Comparison of ENCODE assay signal across 8 cellular contexts in the genomic region with DNA sequence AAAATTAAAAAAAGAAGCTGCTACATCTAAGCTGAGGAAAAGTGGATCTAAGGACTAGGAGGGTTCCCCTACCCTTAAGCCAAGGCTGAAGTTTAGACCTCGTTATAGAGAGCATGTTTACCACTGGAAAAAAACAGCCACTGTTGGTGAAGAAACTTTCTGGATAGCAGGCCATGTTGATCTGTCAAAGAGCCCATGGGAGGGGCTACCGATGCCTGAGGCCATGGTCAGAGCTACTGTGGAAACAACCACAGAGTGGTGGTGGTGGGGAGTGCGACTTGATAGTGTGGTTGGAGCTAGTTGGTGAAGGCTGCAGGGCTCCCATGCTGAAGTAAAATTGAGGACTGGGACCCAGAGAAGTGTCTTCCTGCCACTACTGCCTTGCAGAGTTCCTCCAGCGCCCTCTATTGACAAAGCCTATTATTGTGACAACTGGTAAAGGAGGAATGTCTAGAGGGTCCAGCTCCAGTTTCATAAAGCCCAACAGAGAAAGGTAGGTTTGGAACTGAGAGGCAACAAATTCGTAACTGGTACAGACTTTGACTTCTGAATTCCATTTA. TPM values are rescaled to one million over a fixed set of nuclear protein-coding genes. Genes with fewer than 3 reads are reported as not detected.
A peak's percentile ranks its signal among the peaks of the same experiment; 100 is the strongest.
DNase-seq lines count a peak whose midpoint lies in the region; ATAC-seq, FAIRE-seq and TF ChIP-seq lines count a peak whose summit lies in the region.

No MANE protein-coding gene starts in this region.

- WGBS in K562 (ENCODE audit: insufficient coverage, low coverage, missing lambda C conversion rate): under 1% methylated on average over 5 of the region's 5 CpGs
- 49 to 61% (median 58%) methylated on average over 5 of the region's 5 CpGs for WGBS in stomach, 5 donors

- no peaks in the 10 kb centered on the region for H3K9me1 ChIP-seq in K562 (ENCODE audit: control insufficient read depth, insufficient read depth, low read length)

- peak; percentile 64 to 77 for TF ChIP-seq RAD21 in K562 (CRISPR knock-in tag; conservative IDR thresholded peaks at IDR 0.05 in 1 of 2, IDR thresholded peaks at IDR 0.05 in 1 of 2)

- H3K27me3 ChIP-seq in K562 (ENCODE audit: control insufficient read depth in 2 of 2, insufficient read depth in 2 of 2, low read length in 2 of 2) (no peaks in the 10 kb centered on the region), stomach (no peaks in the 10 kb centered on the region)

- no peaks in the 10 kb centered on the region for H3K36me3 ChIP-seq in K562 (ENCODE audit: control insufficient read depth, insufficient read depth, low read length)
- H3K36me3 ChIP-seq in stomach: no peaks in the 10 kb centered on the region

- no TSS peak for BruUV-seq in K562 (replicated peaks; lab: Mats Ljungman, UMichigan)

- no peaks in the 10 kb centered on the region for H3K79me2 ChIP-seq in K562 (ENCODE audit: control insufficient read depth, insufficient read depth, low read length)

- ATAC-seq in HG02981 (IDR thresholded peaks at IDR 0.05; ENCODE audit: unreplicated experiment) (peak; percentile 67), K562 (peak; percentile 93), left lobe of liver (peak; percentile 86), HG02571 (IDR thresholded peaks at IDR 0.05; ENCODE audit: unreplicated experiment) (no peak)

- CTCF ChIA-PET in K562 (lab: Yijun Ruan, JAX; ENCODE audit: low intra/inter-chr PET ratio): interaction anchor here (0.6 to 0.7 kb wide), 2 partner anchors 13 to 148 kb away, joined by 3 read pairs; no protein-coding TSS in a partner anchor

- no peak for TF ChIP-seq POLR2A in K562 (conservative IDR thresholded peaks at IDR 0.05)
- no peak for TF ChIP-seq POLR2A in stomach (IDR thresholded peaks at IDR 0.05)

- no peak overlapping the region for H3K4me3 ChIP-seq in K562
- no peak overlapping the region for H3K4me3 ChIP-seq in stomach

- H3K4me1 ChIP-seq in K562 (replicated peaks in 1 of 2; ENCODE audit: control insufficient read depth in 2 of 2, insufficient read depth in 2 of 2, low read length in 2 of 2) (no peaks in the 10 kb centered on the region), stomach (peaks cover 0 to 21% (median 3%) of the 10 kb centered on the region in 4 donors)

- in situ Hi-C loops in K562 (cut with MboI): no loop called here

- no peak overlapping the region for H3K27ac ChIP-seq in K562 (ENCODE audit: extremely low read depth, low read depth, low read length)
- peak overlapping the region in 2 of 5 donors; percentile 10 to 56 for H3K27ac ChIP-seq in stomach

- DNase-seq in EH (ENCODE audit: low read depth) (peak; percentile 66), NCI-H82 (lab: John Stamatoyannopoulos, UW) (peak; percentile 85), K562 (ENCODE audit: extremely low read depth in 1 of 4, low spot score in 3 of 4) (peak; percentile 34 to 76 (median 44)), left lobe of liver (ENCODE audit: low spot score) (peak; percentile 64), stomach (no peak)
- DNase-seq in activated CD8-positive, alpha-beta memory T cell treated with anti-CD3 and anti-CD28 coated beads, Interleukin-2, amount 50 U/mL, for 4 hours: no peak

- TF ChIP-seq EP300 in K562 (IDR thresholded peaks at IDR 0.05; ENCODE audit: low read length) (no peak), stomach (IDR thresholded peaks at IDR 0.05) (no peak)

- no peak overlapping the region for H3K4me2 ChIP-seq in K562 (ENCODE audit: insufficient read depth, low read length)

- H2AFZ ChIP-seq in K562 (ENCODE audit: low read depth, low read length): no peak overlapping the region

- FAIRE-seq in K562 (lab: Jason Lieb, UNC): peak; percentile 85

- POLR2A ChIA-PET in K562 (lab: Yijun Ruan, JAX): interaction anchor here (0.7 kb wide), 1 partner anchor 478 kb away, joined by 5 read pairs; no protein-coding TSS in a partner anchor

- H3K9me3 ChIP-seq in K562 (replicated peaks; ENCODE audit: control insufficient read depth, insufficient read depth, low read depth, low read length): no peaks in the 10 kb centered on the region
- H3K9me3 ChIP-seq in stomach: peaks cover 0 to 21% (median 20%) of the 10 kb centered on the region in 4 donors

- intact Hi-C loops in K562 (cut with micrococcal nuclease) (loop anchor here (1.0 to 5.0 kb wide), 2 partner anchors 146 to 147 kb away; no protein-coding TSS in a partner anchor), stomach (cut with DNase I; ENCODE audit: low total_unique reads) (no loop called here)

- TF ChIP-seq CTCF in K562 (IDR thresholded peaks at IDR 0.05 in 2 of 3, conservative IDR thresholded peaks at IDR 0.05 in 1 of 3; ENCODE audit: insufficient read depth in 2 of 3, low read depth in 1 of 3, low read length in 3 of 3): peak; percentile 76 to 86 (median 84)
- TF ChIP-seq CTCF in stomach (IDR thresholded peaks at IDR 0.05): peak in 2 of 7 experiments; percentile 16 to 40

- H4K20me1 ChIP-seq in K562 (replicated peaks; ENCODE audit: control insufficient read depth, insufficient read depth, low read length): no peaks in the 10 kb centered on the region

- no peak overlapping the region for H3K9ac ChIP-seq in K562 (ENCODE audit: insufficient read depth in 1 of 2, low read depth in 2 of 2, low read length in 2 of 2)

TF ChIP-seq in K562, 482 proteins besides CTCF, POLR2A, EP300 and RAD21 (continues in another document):
- no peak for TF ChIP-seq POLR2H (tag; IDR thresholded peaks at IDR 0.05; ENCODE audit: low read depth)
- 0 out of 2 replicates have a peak, but pooled peaks have one; percentile 7 for TF ChIP-seq CREM (IDR thresholded peaks at IDR 0.05; ENCODE audit: low read depth)
- TF ChIP-seq ESRRA (IDR thresholded peaks at IDR 0.05; ENCODE audit: borderline replicate concordance, low read depth): 0 out of 2 replicates have a peak, but pooled peaks have one; percentile 12
- TF ChIP-seq JUND (IDR thresholded peaks at IDR 0.05; ENCODE audit: borderline replicate concordance, low read depth, low read length): 0 out of 2 replicates have a peak, but pooled peaks have one; percentile 5
- no peak; the same call in 2 of the 3 replicates for TF ChIP-seq JUND (tag; IDR thresholded peaks at IDR 0.05; ENCODE audit: borderline replicate concordance, low read depth, low read length)
- no peak for TF ChIP-seq KLF1 (tag; IDR thresholded peaks at IDR 0.05)
- TF ChIP-seq SMC3 (conservative IDR thresholded peaks at IDR 0.05; ENCODE audit: insufficient read depth, low read depth, low read length): peak; percentile 30; the same call in 1 of the 2 replicates
- TF ChIP-seq ZNF655 (CRISPR knock-in tag; IDR thresholded peaks at IDR 0.05): no peak
- no peak for TF ChIP-seq ZNF707 (CRISPR knock-in tag; conservative IDR thresholded peaks at IDR 0.05)
- peak; percentile 38 for TF ChIP-seq DEAF1 (CRISPR knock-in tag; IDR thresholded peaks at IDR 0.05)
- TF ChIP-seq ETV6 (IDR thresholded peaks at IDR 0.05; ENCODE audit: borderline replicate concordance in 1 of 2, low read depth in 2 of 2, low read length in 1 of 2): no peak
- TF ChIP-seq ETV6 (CRISPR knock-in tag; IDR thresholded peaks at IDR 0.05; ENCODE audit: borderline replicate concordance): no peak

RNA-seq across cellular contexts. Expression of gene FAM20A, which starts 12.7 kb away (rescaled TPM):
- total RNA-seq in K562 (2011; cell fraction: chromatin; rRNA removed; ENCODE audit: low replicate concordance): not detected in 2 replicates
- total RNA-seq in K562 (2011; cell fraction: nucleolus; rRNA removed): not detected in 2 replicates
- total RNA-seq in K562 (2011; cell fraction: nucleoplasm; rRNA removed): not detected in 2 replicates
- total RNA-seq in K562 (2014; rRNA removed) (not detected in 2 replicates), K562 (2014; rRNA removed; fragmentation: Illumina TruSeq; extraction: Trizol) (not detected in 2 replicates), K562 (2015; rRNA removed; fragmentation: Illumina TruSeq; extraction: Trizol) (not detected in 2 replicates), K562 (2021) (0.07 TPM in 1 of 2 replicates, not detected in the other), left lobe of liver (52.4 TPM), stomach (10 to 100 TPM in 4 of 5 donors, not detected in 1; 13.8 to 81.3 (median 43.1) TPM)
- polyA plus RNA-seq in K562 (2011; rRNA removed) (not detected in 2 replicates), K562 (2014; fragmentation: Illumina TruSeq; extraction: Trizol) (not detected in 2 replicates), K562 (2014; fragmentation: Nextera tagmentation; extraction: Ambion mirVana) (not detected), K562 (2014; rRNA removed) (not detected in 2 replicates), stomach (10 to 100 TPM; 11.4 to 17.0 (median 13.1) TPM)
- polyA plus RNA-seq in K562 (2011; cell fraction: cytosol; rRNA removed): not detected in 2 replicates
- polyA plus RNA-seq in K562 (2011; cell fraction: nucleus; rRNA removed): not detected in 2 replicates
- 0.04 TPM in 1 of 2 replicates, not detected in the other for polyA plus RNA-seq in K562 (2012)
- polyA minus RNA-seq in K562 (2011; rRNA and poly(A)+ RNA removed): not detected in 2 replicates
- polyA minus RNA-seq in K562 (2011; cell fraction: cytosol; rRNA and poly(A)+ RNA removed): not detected in 2 replicates
- polyA minus RNA-seq in K562 (2011; cell fraction: nucleus; rRNA and poly(A)+ RNA removed): not detected in 2 replicates

Comparison
In these comparisons a context has a peak if more than half of its experiments do, and no peak if none do; other contexts are left out.
1. DNase-seq: peak in EH (single experiment), NCI-H82 (single experiment), K562 (4 of 4) and left lobe of liver (single experiment); none in stomach (single experiment) and activated CD8-positive, alpha-beta memory T cell treated with anti-CD3 and anti-CD28 coated beads, Interleukin-2, amount 50 U/mL, for 4 hours (single experiment).